In genomic region chr13:31334547-31334946, GRCh38 we compare ENCODE assay signal across 19 cellular contexts.
"Had no signal": no experiment of that assay in that cellular context is flagged by ENCODE, and none has a peak within 500 bp of the region (broad histone marks: within the 10 kb centered on the region; RNA-seq: fewer than 3 reads in every experiment).

No MANE protein-coding gene starts in this region.

- H3K27ac Mint-ChIP-seq: naive thymus-derived CD8-positive, alpha-beta T cell; neural progenitor cell had no signal

- H3K4me1 ChIP-seq: neural progenitor cell, right atrium auricular region, sigmoid colon, stomach had no signal

- H3K27ac ChIP-seq: gastrocnemius medialis, neural progenitor cell, ovary, right atrium auricular region, sigmoid colon, skin epidermis, thoracic aorta had no signal

- H3K4me3 ChIP-seq: gastrocnemius medialis, neural progenitor cell, ovary, right atrium auricular region, sigmoid colon, skin epidermis, stomach, thoracic aorta had no signal

- H3K4me2 ChIP-seq: neural progenitor cell had no signal

- H3K4me1 Mint-ChIP-seq: naive thymus-derived CD8-positive, alpha-beta T cell; neural progenitor cell had no signal

- DNase-seq: effector memory CD4-positive, alpha-beta T cell; gastrocnemius medialis; glutamatergic neuron; islet precursor cell; mammary epithelial cell; naive thymus-derived CD8-positive, alpha-beta T cell; nucleus accumbens; ovary; sigmoid colon; stimulated activated naive CD4-positive, alpha-beta T cell; stomach; substantia nigra; trophoblast cell had no signal

- H2AFZ ChIP-seq: neural progenitor cell had no signal

- H3K4me3 Mint-ChIP-seq: naive thymus-derived CD8-positive, alpha-beta T cell; neural progenitor cell had no signal

- ATAC-seq: esophagus mucosa; gastrocnemius medialis; left lobe of liver; naive thymus-derived CD8-positive, alpha-beta T cell had no signal

- H3K27me3 ChIP-seq: gastrocnemius medialis, neural progenitor cell, ovary, right atrium auricular region, sigmoid colon, stomach had no signal

- H3K36me3 ChIP-seq: gastrocnemius medialis, neural progenitor cell, ovary, right atrium auricular region, thoracic aorta had no signal

- H3K9me3 ChIP-seq: ovary had no signal
